ENCODE assay signal across 1 cellular context in the genomic region with DNA sequence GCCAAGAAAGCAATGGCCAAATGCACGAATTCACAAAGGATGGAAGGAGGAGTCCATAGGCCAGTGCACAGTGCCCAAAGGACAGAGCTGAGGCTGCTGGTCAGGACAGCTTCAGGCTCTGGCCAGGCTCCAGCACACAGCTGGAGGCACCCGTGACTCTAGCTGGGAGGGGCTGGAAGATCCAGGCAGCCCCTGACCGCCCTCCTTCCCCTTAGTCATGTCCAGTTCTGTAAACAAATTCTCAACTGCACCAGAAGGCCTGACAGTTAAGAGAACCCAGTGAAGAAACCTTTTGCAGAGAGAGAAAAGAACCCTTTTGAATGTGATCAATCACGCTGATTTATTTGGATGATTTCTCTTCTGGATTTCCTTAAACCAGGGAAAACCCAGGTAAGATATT.
TF ChIP-seq lines count a peak whose summit lies in the region.

No MANE protein-coding gene starts in this region.

TF ChIP-seq in GM23338, 12 proteins besides CTCF, POLR2A, EP300 and RAD21 (continued from another document):
- TF ChIP-seq, protein P1, sequence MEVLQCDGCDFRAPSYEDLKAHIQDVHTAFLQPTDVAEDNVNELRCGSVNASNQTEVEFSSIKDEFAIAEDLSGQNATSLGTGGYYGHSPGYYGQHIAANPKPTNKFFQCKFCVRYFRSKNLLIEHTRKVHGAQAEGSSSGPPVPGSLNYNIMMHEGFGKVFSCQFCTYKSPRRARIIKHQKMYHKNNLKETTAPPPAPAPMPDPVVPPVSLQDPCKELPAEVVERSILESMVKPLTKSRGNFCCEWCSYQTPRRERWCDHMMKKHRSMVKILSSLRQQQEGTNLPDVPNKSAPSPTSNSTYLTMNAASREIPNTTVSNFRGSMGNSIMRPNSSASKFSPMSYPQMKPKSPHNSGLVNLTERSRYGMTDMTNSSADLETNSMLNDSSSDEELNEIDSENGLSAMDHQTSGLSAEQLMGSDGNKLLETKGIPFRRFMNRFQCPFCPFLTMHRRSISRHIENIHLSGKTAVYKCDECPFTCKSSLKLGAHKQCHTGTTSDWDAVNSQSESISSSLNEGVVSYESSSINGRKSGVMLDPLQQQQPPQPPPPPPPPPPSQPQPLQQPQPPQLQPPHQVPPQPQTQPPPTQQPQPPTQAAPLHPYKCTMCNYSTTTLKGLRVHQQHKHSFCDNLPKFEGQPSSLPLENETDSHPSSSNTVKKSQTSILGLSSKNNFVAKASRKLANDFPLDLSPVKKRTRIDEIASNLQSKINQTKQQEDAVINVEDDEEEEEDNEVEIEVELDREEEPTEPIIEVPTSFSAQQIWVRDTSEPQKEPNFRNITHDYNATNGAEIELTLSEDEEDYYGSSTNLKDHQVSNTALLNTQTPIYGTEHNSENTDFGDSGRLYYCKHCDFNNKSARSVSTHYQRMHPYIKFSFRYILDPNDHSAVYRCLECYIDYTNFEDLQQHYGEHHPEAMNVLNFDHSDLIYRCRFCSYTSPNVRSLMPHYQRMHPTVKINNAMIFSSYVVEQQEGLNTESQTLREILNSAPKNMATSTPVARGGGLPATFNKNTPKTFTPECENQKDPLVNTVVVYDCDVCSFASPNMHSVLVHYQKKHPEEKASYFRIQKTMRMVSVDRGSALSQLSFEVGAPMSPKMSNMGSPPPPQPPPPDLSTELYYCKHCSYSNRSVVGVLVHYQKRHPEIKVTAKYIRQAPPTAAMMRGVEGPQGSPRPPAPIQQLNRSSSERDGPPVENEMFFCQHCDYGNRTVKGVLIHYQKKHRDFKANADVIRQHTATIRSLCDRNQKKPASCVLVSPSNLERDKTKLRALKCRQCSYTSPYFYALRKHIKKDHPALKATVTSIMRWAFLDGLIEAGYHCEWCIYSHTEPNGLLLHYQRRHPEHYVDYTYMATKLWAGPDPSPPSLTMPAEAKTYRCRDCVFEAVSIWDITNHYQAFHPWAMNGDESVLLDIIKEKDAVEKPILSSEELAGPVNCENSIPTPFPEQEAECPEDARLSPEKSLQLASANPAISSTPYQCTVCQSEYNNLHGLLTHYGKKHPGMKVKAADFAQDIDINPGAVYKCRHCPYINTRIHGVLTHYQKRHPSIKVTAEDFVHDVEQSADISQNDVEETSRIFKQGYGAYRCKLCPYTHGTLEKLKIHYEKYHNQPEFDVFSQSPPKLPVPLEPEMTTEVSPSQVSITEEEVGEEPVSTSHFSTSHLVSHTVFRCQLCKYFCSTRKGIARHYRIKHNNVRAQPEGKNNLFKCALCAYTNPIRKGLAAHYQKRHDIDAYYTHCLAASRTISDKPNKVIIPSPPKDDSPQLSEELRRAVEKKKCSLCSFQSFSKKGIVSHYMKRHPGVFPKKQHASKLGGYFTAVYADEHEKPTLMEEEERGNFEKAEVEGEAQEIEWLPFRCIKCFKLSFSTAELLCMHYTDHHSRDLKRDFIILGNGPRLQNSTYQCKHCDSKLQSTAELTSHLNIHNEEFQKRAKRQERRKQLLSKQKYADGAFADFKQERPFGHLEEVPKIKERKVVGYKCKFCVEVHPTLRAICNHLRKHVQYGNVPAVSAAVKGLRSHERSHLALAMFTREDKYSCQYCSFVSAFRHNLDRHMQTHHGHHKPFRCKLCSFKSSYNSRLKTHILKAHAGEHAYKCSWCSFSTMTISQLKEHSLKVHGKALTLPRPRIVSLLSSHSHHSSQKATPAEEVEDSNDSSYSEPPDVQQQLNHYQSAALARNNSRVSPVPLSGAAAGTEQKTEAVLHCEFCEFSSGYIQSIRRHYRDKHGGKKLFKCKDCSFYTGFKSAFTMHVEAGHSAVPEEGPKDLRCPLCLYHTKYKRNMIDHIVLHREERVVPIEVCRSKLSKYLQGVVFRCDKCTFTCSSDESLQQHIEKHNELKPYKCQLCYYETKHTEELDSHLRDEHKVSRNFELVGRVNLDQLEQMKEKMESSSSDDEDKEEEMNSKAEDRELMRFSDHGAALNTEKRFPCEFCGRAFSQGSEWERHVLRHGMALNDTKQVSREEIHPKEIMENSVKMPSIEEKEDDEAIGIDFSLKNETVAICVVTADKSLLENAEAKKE (CRISPR knock-in tag; IDR thresholded peaks at IDR 0.05): no peak
